In genomic region chr9:14309403-14309802, GRCh38 we compare ENCODE assay signal across 10 cellular contexts. TPM values are rescaled to one million over a fixed set of nuclear protein-coding genes. Genes with fewer than 3 reads are reported as not detected.
DNase-seq lines count a peak whose midpoint lies in the region; ATAC-seq and TF ChIP-seq lines count a peak whose summit lies in the region.
"Had no signal": no experiment of that assay in that cellular context is flagged by ENCODE, and none has a peak within 500 bp of the region (broad histone marks: within the 10 kb centered on the region; RNA-seq: fewer than 3 reads in every experiment).

No MANE protein-coding gene starts in this region.

- 58 to 65% methylated on average over 2 of the region's 2 CpGs for WGBS in GM23248 (ENCODE audit: low coverage in 1 of 2, low lambda C conversion rate in 2 of 2, missing lambda C conversion rate in 2 of 2), 2 experiments

- peak overlapping the region; percentile 92 for H3K4me2 ChIP-seq in PC-3 (ENCODE audit: low read length)
- no peak overlapping the region for H3K4me2 ChIP-seq in GM23248 (ENCODE audit: unreplicated experiment)

- no peak for TF ChIP-seq CTCF in PC-3 (conservative IDR thresholded peaks at IDR 0.05; ENCODE audit: low read depth, low read length)

- H4K20me1 ChIP-seq in PC-3 (ENCODE audit: low read length) (peaks cover 24% of the 10 kb centered on the region), GM23248 (ENCODE audit: insufficient read depth) (no peaks in the 10 kb centered on the region)

- H3K9me2 ChIP-seq in PC-3 (replicated peaks; ENCODE audit: low read length) (no peaks in the 10 kb centered on the region), GM23248 (ENCODE audit: insufficient read depth) (no peaks in the 10 kb centered on the region)

- H3K79me2 ChIP-seq in PC-3 (ENCODE audit: low read length) (peaks cover 89% of the 10 kb centered on the region), GM23248 (ENCODE audit: insufficient read depth) (no peaks in the 10 kb centered on the region; the same call in 1 of the 2 replicates)

- H3K36me3 ChIP-seq in PC-3 (ENCODE audit: low read depth, low read length) (peaks cover 24% of the 10 kb centered on the region), duodenal mucosa (ENCODE audit: control insufficient read depth in 1 of 2, insufficient read depth in 2 of 2, low read length in 2 of 2) (peaks cover 7 to 11% of the 10 kb centered on the region in 2 donors), muscle layer of duodenum (ENCODE audit: control insufficient read depth in 1 of 2, insufficient read depth in 2 of 2, low read length in 2 of 2) (peaks cover 0 to 7% of the 10 kb centered on the region in 2 donors), GM23248 (ENCODE audit: low read depth) (peaks cover 6% of the 10 kb centered on the region; the same call in 1 of the 2 replicates)

- H3F3A ChIP-seq in PC-3 (ENCODE audit: low read length, unreplicated experiment) = no peaks in the 10 kb centered on the region
- H3F3A ChIP-seq in GM23248 (ENCODE audit: insufficient read depth) = no peaks in the 10 kb centered on the region

- no peaks in the 10 kb centered on the region for H3K27me3 ChIP-seq in PC-3 (ENCODE audit: low read length)
- H3K27me3 ChIP-seq in duodenal mucosa (ENCODE audit: control insufficient read depth in 1 of 2, insufficient read depth in 2 of 2, low read length in 2 of 2) = peaks cover 0 to 11% of the 10 kb centered on the region in 2 donors
- no peaks in the 10 kb centered on the region for H3K27me3 ChIP-seq in muscle layer of duodenum (ENCODE audit: low read depth, low read length)
- H3K27me3 ChIP-seq in GM23248 (replicated peaks; ENCODE audit: insufficient read depth) = no peaks in the 10 kb centered on the region
- H3K27me3 ChIP-seq: SJCRH30 had no signal

- intact Hi-C loops in PC-3 (cut with micrococcal nuclease) = no loop called here

- CTCF ChIA-PET in PC-3 (lab: Charles Lee) = no interaction called here

- H2AFZ ChIP-seq in PC-3 (ENCODE audit: low read length) = no peak overlapping the region
- H2AFZ ChIP-seq in GM23248 = no peak overlapping the region

- in situ Hi-C loops in Caki2 (cut with HindIII; ENCODE audit: low pct_unique_long_range_greater_than_20kb, low sequenced_read_pairs) (no loop called here), GM23248 (cut with MboI) (no loop called here)

- H3K4me1 ChIP-seq in PC-3 (ENCODE audit: insufficient read depth, low read length) = peaks cover 20% of the 10 kb centered on the region
- H3K4me1 ChIP-seq in duodenal mucosa (ENCODE audit: control insufficient read depth in 1 of 2, insufficient read depth in 2 of 2, low read length in 2 of 2) = peaks cover 12 to 14% of the 10 kb centered on the region in 2 donors
- H3K4me1 ChIP-seq in muscle layer of duodenum (ENCODE audit: control insufficient read depth in 1 of 2, insufficient read depth in 2 of 2, low read length in 2 of 2) = peaks cover 10 to 28% of the 10 kb centered on the region in 2 donors
- no peaks in the 10 kb centered on the region for H3K4me1 ChIP-seq in GM23248 (ENCODE audit: insufficient read depth)

- POLR2A ChIA-PET in PC-3 (lab: Charles Lee; ENCODE audit: unreplicated experiment) = no interaction called here

- H3K9me3 ChIP-seq in PC-3 (ENCODE audit: low read length) (no peaks in the 10 kb centered on the region), duodenal mucosa (ENCODE audit: control insufficient read depth in 1 of 2, low read length in 2 of 2) (no peaks in the 10 kb centered on the region), muscle layer of duodenum (ENCODE audit: control insufficient read depth in 1 of 2, low read length in 2 of 2) (no peaks in the 10 kb centered on the region), GM23248 (ENCODE audit: low read depth) (no peaks in the 10 kb centered on the region)
- H3K9me3 ChIP-seq: SJCRH30 had no signal

- DNase-seq in Caki2 (ENCODE audit: low read depth) (peak; percentile 71), PC-3 (peak; percentile 42), GM19240 (ENCODE audit: insufficient read length, low spot score) (no peak), GM23248 (no peak)
- DNase-seq: activated naive CD4-positive, alpha-beta T cell treated with Interleukin-2 at 50 U/mL for 16 hours had no signal

- peak overlapping the region; percentile 12 for H3K27ac ChIP-seq in PC-3 (ENCODE audit: low read length)
- no peak overlapping the region for H3K27ac ChIP-seq in duodenal mucosa (ENCODE audit: low read depth, low read length)
- peak overlapping the region; percentile 74 for H3K27ac ChIP-seq in muscle layer of duodenum (ENCODE audit: low read length)
- no peak overlapping the region for H3K27ac ChIP-seq in GM23248
- H3K27ac ChIP-seq: SJCRH30 had no signal

- no peak for ATAC-seq in PC-3
- ATAC-seq in HG03520 (IDR thresholded peaks at IDR 0.05; ENCODE audit: unreplicated experiment) = no peak
- no peak for ATAC-seq in HG02642 (IDR thresholded peaks at IDR 0.05; ENCODE audit: poor library complexity, unreplicated experiment)

- H3K9ac ChIP-seq in PC-3 (ENCODE audit: low read length) (peak overlapping the region; percentile 5; the same call in 1 of the 2 replicates), duodenal mucosa (ENCODE audit: low read depth in 1 of 2, low read length in 2 of 2) (peak overlapping the region; percentile 38 to 50), GM23248 (no peak overlapping the region)

- BruUV-seq in PC-3 (replicated peaks; lab: Mats Ljungman, UMichigan) = no TSS peak

- H3K4me3 ChIP-seq in PC-3 (ENCODE audit: low read length) (peak overlapping the region; percentile 93), duodenal mucosa (ENCODE audit: low read depth in 1 of 2, low read length in 2 of 2) (peak overlapping the region; percentile 57 to 65), muscle layer of duodenum (ENCODE audit: low read depth in 1 of 2, low read length in 2 of 2) (peak overlapping the region; percentile 37 to 88), GM23248 (no peak overlapping the region)
- H3K4me3 ChIP-seq: SJCRH30 had no signal

RNA-seq across cellular contexts. Expression of gene NFIB, which starts 4.5 kb away (rescaled TPM):
- total RNA-seq in Caki2 (2014; rRNA removed; shearing (Covaris generic); ENCODE audit: low replicate concordance) = 15.4 and 16.4 TPM in 2 replicates
- total RNA-seq in PC-3 (2014; rRNA removed) = 18.6 and 25.3 TPM in 2 replicates
- total RNA-seq in GM23248 (2014; rRNA removed; shearing (Covaris generic)) = 3.4 and 5.3 TPM in 2 replicates
- 5.8 and 6.0 TPM in 2 replicates for polyA plus RNA-seq in GM23248 (2016; fragmentation: Nextera tagmentation; extraction: Ambion mirVana)

Comparison
In these comparisons a context has a peak if more than half of its experiments do, and no peak if none do; other contexts are left out.
1. DNase-seq: peak in Caki2 (single experiment) and PC-3 (single experiment); none in GM19240 (single experiment) and GM23248 (single experiment).
2. H3K27ac ChIP-seq: peak in PC-3 (single experiment) and muscle layer of duodenum (single experiment); none in duodenal mucosa (single experiment) and GM23248 (single experiment).